In the genomic region with DNA sequence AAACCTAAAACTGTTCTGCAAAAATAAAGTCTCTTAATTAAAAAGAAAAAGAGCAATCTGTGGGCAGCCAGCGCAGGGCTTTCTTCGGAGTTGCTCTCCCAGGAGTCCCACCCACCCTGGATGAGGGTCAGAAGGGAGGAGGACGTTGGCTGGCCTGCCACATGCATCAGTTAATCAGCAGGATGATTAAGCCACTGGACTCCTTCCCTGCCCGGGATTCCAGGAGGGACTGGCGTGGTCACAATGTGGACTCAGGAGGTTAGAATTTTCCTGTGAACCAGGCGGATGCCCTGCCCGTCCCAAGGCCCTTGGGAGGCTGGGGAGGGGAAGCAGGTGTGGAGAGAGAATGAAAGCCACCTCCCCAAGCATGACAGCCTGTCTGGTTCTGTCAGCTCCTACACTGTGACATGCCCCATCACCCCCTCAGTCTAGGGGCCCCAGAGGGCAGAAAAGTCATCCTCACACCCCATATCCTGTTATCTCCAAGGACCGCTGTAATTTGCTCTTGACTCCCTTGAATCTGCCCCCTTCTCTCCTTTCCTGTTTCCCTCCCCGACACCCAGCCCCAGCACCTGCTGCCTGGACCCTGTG, we compare ENCODE assay signal across 1 cellular context.
TF ChIP-seq lines count a peak whose summit lies in the region.

No MANE protein-coding gene starts in this region.

TF ChIP-seq in IMR-90, 13 proteins besides CTCF, POLR2A, EP300 and RAD21:
- TF ChIP-seq MAZ (IDR thresholded peaks at IDR 0.05; ENCODE audit: borderline replicate concordance, low read depth, low read length) = no peak
- no peak for TF ChIP-seq CHD1 (IDR thresholded peaks at IDR 0.05; ENCODE audit: low read depth, low read length)
- no peak for TF ChIP-seq MXI1 (IDR thresholded peaks at IDR 0.05; ENCODE audit: borderline replicate concordance, low read depth, low read length)
- TF ChIP-seq SMC3 (IDR thresholded peaks at IDR 0.05; ENCODE audit: low read depth, low read length) = no peak
- TF ChIP-seq FOS (IDR thresholded peaks at IDR 0.05; ENCODE audit: low read depth, low read length) = no peak
- TF ChIP-seq CEBPB (IDR thresholded peaks at IDR 0.05; ENCODE audit: low read depth, low read length) = no peak
- no peak for TF ChIP-seq NFE2L2 (IDR thresholded peaks at IDR 0.05; ENCODE audit: low read depth, low read length)
- no peak for TF ChIP-seq RCOR1 (IDR thresholded peaks at IDR 0.05; ENCODE audit: insufficient replicate concordance, low read length)
- TF ChIP-seq, protein P1, sequence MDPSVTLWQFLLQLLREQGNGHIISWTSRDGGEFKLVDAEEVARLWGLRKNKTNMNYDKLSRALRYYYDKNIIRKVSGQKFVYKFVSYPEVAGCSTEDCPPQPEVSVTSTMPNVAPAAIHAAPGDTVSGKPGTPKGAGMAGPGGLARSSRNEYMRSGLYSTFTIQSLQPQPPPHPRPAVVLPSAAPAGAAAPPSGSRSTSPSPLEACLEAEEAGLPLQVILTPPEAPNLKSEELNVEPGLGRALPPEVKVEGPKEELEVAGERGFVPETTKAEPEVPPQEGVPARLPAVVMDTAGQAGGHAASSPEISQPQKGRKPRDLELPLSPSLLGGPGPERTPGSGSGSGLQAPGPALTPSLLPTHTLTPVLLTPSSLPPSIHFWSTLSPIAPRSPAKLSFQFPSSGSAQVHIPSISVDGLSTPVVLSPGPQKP (IDR thresholded peaks at IDR 0.05; ENCODE audit: borderline replicate concordance, low read depth, low read length) = no peak
- no peak for TF ChIP-seq BHLHE40 (IDR thresholded peaks at IDR 0.05; ENCODE audit: low read depth, low read length)
- TF ChIP-seq RFX5 (IDR thresholded peaks at IDR 0.05; ENCODE audit: low read depth, low read length) = no peak
- TF ChIP-seq MAFK (IDR thresholded peaks at IDR 0.05; ENCODE audit: low read depth, low read length) = no peak
- TF ChIP-seq, protein P2, sequence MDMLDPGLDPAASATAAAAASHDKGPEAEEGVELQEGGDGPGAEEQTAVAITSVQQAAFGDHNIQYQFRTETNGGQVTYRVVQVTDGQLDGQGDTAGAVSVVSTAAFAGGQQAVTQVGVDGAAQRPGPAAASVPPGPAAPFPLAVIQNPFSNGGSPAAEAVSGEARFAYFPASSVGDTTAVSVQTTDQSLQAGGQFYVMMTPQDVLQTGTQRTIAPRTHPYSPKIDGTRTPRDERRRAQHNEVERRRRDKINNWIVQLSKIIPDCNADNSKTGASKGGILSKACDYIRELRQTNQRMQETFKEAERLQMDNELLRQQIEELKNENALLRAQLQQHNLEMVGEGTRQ (IDR thresholded peaks at IDR 0.05; ENCODE audit: low read depth, low read length) = no peak
